27 cellular contexts compared by ENCODE assay signal in genomic region chr3:70312336-70312735, GRCh38. TPM values are rescaled to one million over a fixed set of nuclear protein-coding genes. Genes with fewer than 3 reads are reported as not detected.
DNase-seq lines count a peak whose midpoint lies in the region; ATAC-seq and TF ChIP-seq lines count a peak whose summit lies in the region.
"Had no signal": no experiment of that assay in that cellular context is flagged by ENCODE, and none has a peak within 500 bp of the region (broad histone marks: within the 10 kb centered on the region; RNA-seq: fewer than 3 reads in every experiment).

TSS of gene MDFIC2 (minus strand) at chr3:70312638. CDS start at chr3:70311973, 665 bp downstream.

- no peak within 1 kb of the TSS for H3K27ac ChIP-seq in endodermal cell (ENCODE audit: low read depth, low read length)
- H3K27ac ChIP-seq in mesenchymal stem cell (ENCODE audit: low read length, poor library complexity, severe bottlenecking): no peak within 1 kb of the TSS
- no peak within 1 kb of the TSS for H3K27ac ChIP-seq in caudate nucleus (ENCODE audit: low read depth, low read length)
- H3K27ac ChIP-seq: BLaER1 treated with 17β-estradiol and CSF1 and Interleukin-3, amounts not matched to agents 10 nM and 100 nM; SJCRH30 had no signal

- no peaks in the 10 kb centered on the region for H3K9me3 ChIP-seq in HAP-1
- H3K9me3 ChIP-seq in endodermal cell (ENCODE audit: control insufficient read depth, low read length): no peaks in the 10 kb centered on the region
- no peaks in the 10 kb centered on the region for H3K9me3 ChIP-seq in mesenchymal stem cell (ENCODE audit: control insufficient read depth, low read length)
- H3K9me3 ChIP-seq: BLaER1 treated with 17β-estradiol and CSF1 and Interleukin-3, amounts not matched to agents 10 nM and 100 nM; SJCRH30 had no signal

- H3K4me3 ChIP-seq in HAP-1 (no peak within 1 kb of the TSS), endodermal cell (ENCODE audit: low read length) (no peak within 1 kb of the TSS), mesenchymal stem cell (ENCODE audit: insufficient read depth in 1 of 2, low read depth in 1 of 2, low read length in 2 of 2) (no peak within 1 kb of the TSS)
- H3K4me3 ChIP-seq: BLaER1 treated with 17β-estradiol and CSF1 and Interleukin-3, amounts not matched to agents 10 nM and 100 nM; SJCRH30 had no signal

- in situ Hi-C loops in HAP-1 (cut with MboI; ENCODE audit: low sequenced_read_pairs): no loop called here

- H3K27me3 ChIP-seq in HAP-1 (ENCODE audit: low read depth) (no peaks in the 10 kb centered on the region), endodermal cell (ENCODE audit: control insufficient read depth, insufficient read depth, low read length, poor library complexity, severe bottlenecking) (no peaks in the 10 kb centered on the region), mesenchymal stem cell (ENCODE audit: control insufficient read depth in 1 of 2, insufficient read depth in 1 of 2, low read length in 2 of 2) (no peaks in the 10 kb centered on the region)
- H3K27me3 ChIP-seq: BLaER1 treated with 17β-estradiol and CSF1 and Interleukin-3, amounts not matched to agents 10 nM and 100 nM; SJCRH30 had no signal

- H3K4me1 ChIP-seq in HAP-1 (peaks cover 8% of the 10 kb centered on the region), endodermal cell (ENCODE audit: control insufficient read depth, insufficient read depth, low read length) (no peaks in the 10 kb centered on the region), mesenchymal stem cell (ENCODE audit: control insufficient read depth, insufficient read depth, low read depth, low read length) (peaks cover 3% of the 10 kb centered on the region)
- H3K4me1 ChIP-seq: BLaER1 treated with 17β-estradiol and CSF1 and Interleukin-3, amounts not matched to agents 10 nM and 100 nM; SJCRH30 had no signal

- no peak within 1 kb of the TSS for H2AK5ac ChIP-seq in mesenchymal stem cell (ENCODE audit: low read length, severe bottlenecking)

- no peak within 1 kb of the TSS for H3K18ac ChIP-seq in mesenchymal stem cell (ENCODE audit: low read depth in 1 of 2, low read length in 2 of 2)

- no peaks in the 10 kb centered on the region for H3K4me1 Mint-ChIP-seq in endodermal cell
- H3K4me1 Mint-ChIP-seq in stimulated activated memory B cell treated with anti-CD40 and anti-IgM and Interleukin-4, amounts not matched to agents 10 μg/mL and 1 μg/mL and 100 μg/mL, for 72 hours: no peaks in the 10 kb centered on the region

- H2BK120ac ChIP-seq in mesenchymal stem cell (ENCODE audit: low read depth, low read length): no peak within 1 kb of the TSS

- H2BK15ac ChIP-seq in mesenchymal stem cell (ENCODE audit: low read depth, poor library complexity, severe bottlenecking): no peak within 1 kb of the TSS

- H3K9ac ChIP-seq in endodermal cell (ENCODE audit: extremely low read depth, low read length, poor library complexity, severe bottlenecking): no peak within 1 kb of the TSS
- no peak within 1 kb of the TSS for H3K9ac ChIP-seq in mesenchymal stem cell (ENCODE audit: low read length)
- H3K9ac ChIP-seq: BLaER1 treated with 17β-estradiol and CSF1 and Interleukin-3, amounts not matched to agents 10 nM and 100 nM had no signal

- no peak within 1 kb of the TSS for H2BK12ac ChIP-seq in mesenchymal stem cell (ENCODE audit: low read length in 2 of 2)

- H3K4ac ChIP-seq in mesenchymal stem cell (ENCODE audit: low read depth in 1 of 2, low read length in 2 of 2): no peak within 1 kb of the TSS

- DNase-seq in HAP-1 (ENCODE audit: low spot score in 2 of 2): peak; percentile 42 to 72
- DNase-seq in endodermal cell: peak; percentile 59
- no peak for DNase-seq in mesenchymal stem cell
- no peak for DNase-seq in caudate nucleus (lab: John Stamatoyannopoulos, UW)
- DNase-seq: CD4-positive, alpha-beta T cell; DMS53; H7; HFFc6; KBM-7; NCI-H2029; NCI-H446; NCI-H524 treated with DMSO at 0.1 percent for 48 hours; NCI-H82; NK-92 treated with Interleukin-12 subunit alpha and Interleukin-12 subunit beta, amount 100 ng/mL, for 24 hours; PC-3; SJCRH30 had no signal

- H2BK5ac ChIP-seq in mesenchymal stem cell (ENCODE audit: low read depth, low read length, poor library complexity, severe bottlenecking): no peak within 1 kb of the TSS

- no peaks in the 10 kb centered on the region for H3K27me3 Mint-ChIP-seq in endodermal cell (ENCODE audit: insufficient read depth)
- H3K27me3 Mint-ChIP-seq in stimulated activated memory B cell treated with anti-CD40 and anti-IgM and Interleukin-4, amounts not matched to agents 10 μg/mL and 1 μg/mL and 100 μg/mL, for 72 hours: no peaks in the 10 kb centered on the region

- H4K91ac ChIP-seq in mesenchymal stem cell (ENCODE audit: low read length): no peak within 1 kb of the TSS

- TF ChIP-seq CTCF in endodermal cell (conservative IDR thresholded peaks at IDR 0.05): no peak

- H2AFZ ChIP-seq in mesenchymal stem cell (ENCODE audit: low read depth, low read length): peak within 1 kb of the TSS; percentile 63

- H3K23ac ChIP-seq in mesenchymal stem cell (ENCODE audit: low read length in 2 of 2): no peak within 1 kb of the TSS

- H3K27ac Mint-ChIP-seq in endodermal cell: peak within 1 kb of the TSS; percentile 41
- no peak within 1 kb of the TSS for H3K27ac Mint-ChIP-seq in stimulated activated memory B cell treated with anti-CD40 and anti-IgM and Interleukin-4, amounts not matched to agents 10 μg/mL and 1 μg/mL and 100 μg/mL, for 72 hours
- H3K27ac Mint-ChIP-seq: CD4-positive, alpha-beta T cell; HFFc6 had no signal

- no peaks in the 10 kb centered on the region for H3K79me1 ChIP-seq in mesenchymal stem cell (replicated peaks; ENCODE audit: low read length, poor library complexity, severe bottlenecking)

- no peaks in the 10 kb centered on the region for H3K9me3 Mint-ChIP-seq in endodermal cell
- no peaks in the 10 kb centered on the region for H3K9me3 Mint-ChIP-seq in stimulated activated memory B cell treated with anti-CD40 and anti-IgM and Interleukin-4, amounts not matched to agents 10 μg/mL and 1 μg/mL and 100 μg/mL, for 72 hours
- H3K9me3 Mint-ChIP-seq: CD4-positive, alpha-beta T cell; HFFc6 had no signal

- no peak within 1 kb of the TSS for H4K8ac ChIP-seq in mesenchymal stem cell (ENCODE audit: low read length)

- H3K4me2 ChIP-seq in mesenchymal stem cell (ENCODE audit: low read length, poor library complexity, severe bottlenecking): no peak within 1 kb of the TSS
- H3K4me2 ChIP-seq: BLaER1 treated with 17β-estradiol and CSF1 and Interleukin-3, amounts not matched to agents 10 nM and 100 nM had no signal

- ATAC-seq in GM21515 (IDR thresholded peaks at IDR 0.05; ENCODE audit: unreplicated experiment) (no peak), GM18867 (IDR thresholded peaks at IDR 0.05; ENCODE audit: unreplicated experiment) (no peak)
- no peak for ATAC-seq in stimulated activated memory B cell treated with anti-CD40 and anti-IgM and Interleukin-4, amounts not matched to agents 10 μg/mL and 1 μg/mL and 100 μg/mL, for 72 hours
- ATAC-seq: PC-3, Right ventricle myocardium inferior, SK-N-SH treated with all-trans-retinoic acid at 6 μM for 48 hours had no signal

- H3K36me3 ChIP-seq in HAP-1 (replicated peaks) (no peaks in the 10 kb centered on the region), endodermal cell (ENCODE audit: control insufficient read depth, insufficient read depth, low read length) (no peaks in the 10 kb centered on the region), mesenchymal stem cell (ENCODE audit: control insufficient read depth in 1 of 2, insufficient read depth in 2 of 2, low read depth in 1 of 2, low read length in 2 of 2) (no peaks in the 10 kb centered on the region)
- H3K36me3 ChIP-seq: BLaER1 treated with 17β-estradiol and CSF1 and Interleukin-3, amounts not matched to agents 10 nM and 100 nM; SJCRH30 had no signal

- H3K4me3 Mint-ChIP-seq in endodermal cell: no peak within 1 kb of the TSS
- no peak within 1 kb of the TSS for H3K4me3 Mint-ChIP-seq in stimulated activated memory B cell treated with anti-CD40 and anti-IgM and Interleukin-4, amounts not matched to agents 10 μg/mL and 1 μg/mL and 100 μg/mL, for 72 hours
- H3K4me3 Mint-ChIP-seq: CD4-positive, alpha-beta T cell; HFFc6 had no signal

- WGBS in endodermal cell (ENCODE audit: insufficient coverage in 1 of 2, insufficient read length in 1 of 2), 2 experiments: 87 to 90% methylated on average over 4 to 7 of the region's 7 CpGs
- WGBS in mesenchymal stem cell: 59% methylated on average over 4 of the region's 7 CpGs

- no peak within 1 kb of the TSS for H3K14ac ChIP-seq in mesenchymal stem cell (ENCODE audit: low read length in 2 of 2)

- H3K36me3 Mint-ChIP-seq in endodermal cell (ENCODE audit: low read depth): no peaks in the 10 kb centered on the region
- H3K36me3 Mint-ChIP-seq in stimulated activated memory B cell treated with anti-CD40 and anti-IgM and Interleukin-4, amounts not matched to agents 10 μg/mL and 1 μg/mL and 100 μg/mL, for 72 hours: no peaks in the 10 kb centered on the region

RNA-seq across cellular contexts. Expression of gene MDFIC2, which starts in this region (rescaled TPM):
- not detected for total RNA-seq in endodermal cell
- polyA plus RNA-seq in endodermal cell (2013, experiment 1 of 2): not detected
- polyA plus RNA-seq in endodermal cell (2013, experiment 2 of 2): not detected
- polyA plus RNA-seq in mesenchymal stem cell (2013, experiment 1 of 2): not detected
- not detected for polyA plus RNA-seq in mesenchymal stem cell (2013, experiment 2 of 2)
- total RNA-seq: CD4-positive, alpha-beta T cell; Daoy; G401; H7; HFFc6; LHCN-M2; MCF 10A; PC-3; Right ventricle myocardium inferior; SJCRH30 had no signal
- polyA plus RNA-seq: AG04450 had no signal

Comparison
In these comparisons a context has a peak if more than half of its experiments do, and no peak if none do; other contexts are left out.
1. Peak in DNase-seq in endodermal cell; RNA of the gene not detected or under 1 TPM.
2. DNase-seq: peak in HAP-1 (2 of 2); none in mesenchymal stem cell (single experiment) and caudate nucleus (0 of 61).